30 cellular contexts compared by ENCODE assay signal in genomic region chr20:57574954-57575353, GRCh38. TPM values are rescaled to one million over a fixed set of nuclear protein-coding genes. Genes with fewer than 3 reads are reported as not detected.
"Had no signal": no experiment of that assay in that cellular context is flagged by ENCODE, and none has a peak within 500 bp of the region (broad histone marks: within the 10 kb centered on the region; RNA-seq: fewer than 3 reads in every experiment).

No MANE protein-coding gene starts in this region.

- ATAC-seq: stimulated activated effector memory CD8-positive, alpha-beta T cell treated with anti-CD3 and anti-CD28 coated beads, Interleukin-12 subunit alpha, Interleukin-12 subunit beta, amount 100 ng/mL, for 72 hours; stimulated activated memory B cell treated with anti-CD40 and anti-IgM and Interleukin-4, amounts not matched to agents 10 μg/mL and 1 μg/mL and 100 μg/mL, for 72 hours; stimulated activated naive B cell treated with anti-CD40 and anti-IgM and Interleukin-4, amounts not matched to agents 10 μg/mL and 1 μg/mL and 100 μg/mL, for 72 hours; stimulated activated naive CD8-positive, alpha-beta T cell treated with anti-CD3 and anti-CD28 coated beads, Interleukin-15, amount 100 ng/mL, for 72 hours; stimulated activated naive CD8-positive, alpha-beta T cell treated with anti-CD3 and anti-CD28 coated beads, Interleukin-15, Interleukin-2, amounts not matched to agents 100 U/mL and 50 U/mL, for 24 hours; upper lobe of right lung had no signal

- H3K9me3 ChIP-seq: stomach, suprapubic skin, testis, thoracic aorta, thyroid gland, tibial artery, tibial nerve, transverse colon, upper lobe of left lung, upper lobe of right lung, uterus, vagina had no signal

- FAIRE-seq: urothelium cell line had no signal

- H3K27ac ChIP-seq: stomach, suprapubic skin, testis, thoracic aorta, thyroid gland, tibial artery, tibial nerve, transverse colon, upper lobe of left lung, upper lobe of right lung, uterus, vagina had no signal

- DNase-seq: stimulated activated CD4-positive, alpha-beta T cell treated with anti-CD3 and anti-CD28 coated beads, Interleukin-2, amount 100 ng/mL, for 48 hours; stimulated activated CD4-positive, alpha-beta T cell treated with anti-CD3 and anti-CD28 coated beads, Interleukin-4, amount 100 ng/mL, for 1 hour; stimulated activated CD4-positive, alpha-beta T cell treated with anti-CD3 and anti-CD28 coated beads, Interleukin-4, amount 100 ng/mL, for 24 hours; stimulated activated CD4-positive, alpha-beta T cell treated with anti-CD3 and anti-CD28 coated beads, Interleukin-4, amount 100 ng/mL, for 4 hours; stimulated activated CD8-positive, alpha-beta memory T cell treated with anti-CD3 and anti-CD28 coated beads, Interleukin-4, amount 100 ng/mL, for 48 hours; stimulated activated naive B cell treated with anti-CD40 and anti-IgM and Interleukin-4, amounts not matched to agents 10 μg/mL and 1 μg/mL and 100 μg/mL, for 72 hours; stimulated activated naive CD4-positive, alpha-beta T cell; stimulated activated naive CD4-positive, alpha-beta T cell treated with Interleukin-2 at 50 U/mL for 16 hours; stimulated activated naive CD8-positive, alpha-beta T cell treated with anti-CD3 and anti-CD28 coated beads, Interleukin-15, amount 100 ng/mL, for 72 hours; stimulated activated naive CD8-positive, alpha-beta T cell treated with anti-CD3 and anti-CD28 coated beads, Interleukin-15, Interleukin-2, amounts not matched to agents 100 U/mL and 50 U/mL, for 24 hours; stomach; substantia nigra; testis; thyroid gland; tibial artery; transverse colon; trophoblast cell; upper lobe of left lung; upper lobe of right lung; uterus had no signal

- H3K36me3 ChIP-seq: stomach, suprapubic skin, thoracic aorta, thyroid gland, tibial artery, tibial nerve, transverse colon, upper lobe of left lung, upper lobe of right lung, uterus, vagina had no signal

- H3K4me3 ChIP-seq: stomach, suprapubic skin, testis, thoracic aorta, thyroid gland, tibial artery, tibial nerve, transverse colon, upper lobe of left lung, upper lobe of right lung, uterus, vagina had no signal

- H3K4me1 ChIP-seq: testis, upper lobe of left lung, upper lobe of right lung, vagina had no signal

- H3K27me3 ChIP-seq: testis, thyroid gland, transverse colon, uterus, vagina had no signal

RNA-seq across cellular contexts. Expression of gene ZBP1, which starts 45.3 kb away (rescaled TPM):
- total RNA-seq: stomach, temporal lobe, urinary bladder had no signal

RNA-seq across cellular contexts. Expression of gene CTCFL, which starts 50.0 kb away (rescaled TPM):
- total RNA-seq: stomach, suprapubic skin, temporal lobe, thoracic aorta, tibial nerve, upper lobe of right lung, ureter, urinary bladder, vagina had no signal
- polyA plus RNA-seq: stomach, urinary bladder had no signal
